Comparison of ENCODE assay signal across 9 cellular contexts in genomic region chr3:28151608-28152228, GRCh38.
A peak's percentile ranks its signal among the peaks of the same experiment; 100 is the strongest.
DNase-seq lines count a peak whose midpoint lies in the region; ATAC-seq and TF ChIP-seq lines count a peak whose summit lies in the region.
"Had no signal": no experiment of that assay in that cellular context is flagged by ENCODE, and none has a peak within 500 bp of the region (broad histone marks: within the 10 kb centered on the region; RNA-seq: fewer than 3 reads in every experiment).

No MANE protein-coding gene starts in this region.

- H3K4me1 ChIP-seq in left ventricle myocardium inferior (peaks cover 16% of the 10 kb centered on the region), SJCRH30 (no peaks in the 10 kb centered on the region)

- H3K27me3 ChIP-seq in left ventricle myocardium inferior (ENCODE audit: low read depth) = no peaks in the 10 kb centered on the region
- H3K27me3 ChIP-seq in SJCRH30 = no peaks in the 10 kb centered on the region
- H3K27me3 ChIP-seq: cardiac muscle cell had no signal

- DNase-seq in GM10266 (ENCODE audit: extremely low spot score) (peak; percentile 9), left ventricle myocardium inferior (no peak), head of caudate nucleus (no peak), cerebellum (ENCODE audit: low spot score) (no peak), SJCRH30 (no peak)
- no peak for DNase-seq in effector CD8-positive, alpha-beta T cell (lab: John Stamatoyannopoulos, UW)

- H3K9me3 ChIP-seq in left ventricle myocardium inferior (replicated peaks) = peaks cover 13% of the 10 kb centered on the region
- no peaks in the 10 kb centered on the region for H3K9me3 ChIP-seq in SJCRH30 (replicated peaks)

- TF ChIP-seq CTCF in GM10266 (IDR thresholded peaks at IDR 0.05; ENCODE audit: control insufficient read depth, insufficient read depth, low read depth, missing control alignments) (no peak), left ventricle myocardium inferior (IDR thresholded peaks at IDR 0.05; ENCODE audit: borderline replicate concordance) (no peak)

- no peaks in the 10 kb centered on the region for H3K36me3 ChIP-seq in left ventricle myocardium inferior
- H3K36me3 ChIP-seq in SJCRH30 = no peaks in the 10 kb centered on the region
- H3K36me3 ChIP-seq: cardiac muscle cell had no signal

- H3K27ac ChIP-seq in left ventricle myocardium inferior (replicated peaks) (peak overlapping the region; percentile 78), SJCRH30 (no peak overlapping the region)
- H3K27ac ChIP-seq: cardiac muscle cell had no signal

- peak; percentile 95 for ATAC-seq in GM21360 (IDR thresholded peaks at IDR 0.05; ENCODE audit: unreplicated experiment)
- ATAC-seq in HG03342 (IDR thresholded peaks at IDR 0.05; ENCODE audit: unreplicated experiment) = peak; percentile 93

- intact Hi-C loops in left ventricle myocardium inferior (cut with micrococcal nuclease) (no loop called here), head of caudate nucleus (cut with DNase I) (no loop called here)

- H3K4me3 ChIP-seq in left ventricle myocardium inferior = peak overlapping the region; percentile 24
- H3K4me3 ChIP-seq in SJCRH30 = no peak overlapping the region
- H3K4me3 ChIP-seq: cardiac muscle cell had no signal
